ENCODE assay signal across 1 cellular context in the genomic region with DNA sequence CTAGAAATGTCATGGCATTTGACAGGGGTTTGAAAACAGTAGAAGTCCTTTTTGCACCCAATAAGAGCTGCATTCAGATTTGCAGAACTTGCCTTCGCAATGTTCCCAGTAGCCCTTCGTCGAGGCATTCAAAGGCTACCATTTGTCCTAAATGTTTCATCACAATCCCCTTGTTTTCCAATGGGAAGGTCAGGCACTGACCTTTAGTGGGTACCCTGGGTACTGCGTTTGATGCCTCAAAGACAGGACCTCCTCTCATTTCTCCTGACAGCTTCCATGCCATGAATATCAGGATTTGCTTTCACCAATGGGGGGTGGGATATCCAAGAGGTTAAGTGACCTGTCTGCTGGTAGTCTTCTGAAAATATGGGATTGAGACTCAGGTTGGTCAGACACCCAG.
TF ChIP-seq lines count a peak whose summit lies in the region.

No MANE protein-coding gene starts in this region.

TF ChIP-seq in H1, 55 proteins besides CTCF, POLR2A, EP300 and RAD21:
- TF ChIP-seq GTF2F1 (IDR thresholded peaks at IDR 0.05; ENCODE audit: borderline replicate concordance, low read depth, low read length) (no peak), ASH2L (IDR thresholded peaks at IDR 0.05; ENCODE audit: low read length) (no peak), HDAC6 (IDR thresholded peaks at IDR 0.05; ENCODE audit: low read depth, low read length) (no peak), CBX8 (IDR thresholded peaks at IDR 0.05; ENCODE audit: borderline replicate concordance, low read depth, low read length) (no peak), SIX5 (IDR thresholded peaks at IDR 0.05; ENCODE audit: low read depth, low read length) (no peak), BACH1 (IDR thresholded peaks at IDR 0.05; ENCODE audit: low read length) (no peak), SIN3A (conservative IDR thresholded peaks at IDR 0.05 in 1 of 2, IDR thresholded peaks at IDR 0.05 in 1 of 2; ENCODE audit: low read depth in 1 of 2, low read length in 2 of 2) (no peak), SRF (IDR thresholded peaks at IDR 0.05; ENCODE audit: low read depth, low read length) (no peak)
- TF ChIP-seq, protein P1, sequence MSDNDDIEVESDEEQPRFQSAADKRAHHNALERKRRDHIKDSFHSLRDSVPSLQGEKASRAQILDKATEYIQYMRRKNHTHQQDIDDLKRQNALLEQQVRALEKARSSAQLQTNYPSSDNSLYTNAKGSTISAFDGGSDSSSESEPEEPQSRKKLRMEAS (IDR thresholded peaks at IDR 0.05) = no peak
- TF ChIP-seq, protein P2, sequence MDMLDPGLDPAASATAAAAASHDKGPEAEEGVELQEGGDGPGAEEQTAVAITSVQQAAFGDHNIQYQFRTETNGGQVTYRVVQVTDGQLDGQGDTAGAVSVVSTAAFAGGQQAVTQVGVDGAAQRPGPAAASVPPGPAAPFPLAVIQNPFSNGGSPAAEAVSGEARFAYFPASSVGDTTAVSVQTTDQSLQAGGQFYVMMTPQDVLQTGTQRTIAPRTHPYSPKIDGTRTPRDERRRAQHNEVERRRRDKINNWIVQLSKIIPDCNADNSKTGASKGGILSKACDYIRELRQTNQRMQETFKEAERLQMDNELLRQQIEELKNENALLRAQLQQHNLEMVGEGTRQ (IDR thresholded peaks at IDR 0.05; ENCODE audit: low read length) = no peak
